Comparison of ENCODE assay signal across 15 cellular contexts in the genomic region with DNA sequence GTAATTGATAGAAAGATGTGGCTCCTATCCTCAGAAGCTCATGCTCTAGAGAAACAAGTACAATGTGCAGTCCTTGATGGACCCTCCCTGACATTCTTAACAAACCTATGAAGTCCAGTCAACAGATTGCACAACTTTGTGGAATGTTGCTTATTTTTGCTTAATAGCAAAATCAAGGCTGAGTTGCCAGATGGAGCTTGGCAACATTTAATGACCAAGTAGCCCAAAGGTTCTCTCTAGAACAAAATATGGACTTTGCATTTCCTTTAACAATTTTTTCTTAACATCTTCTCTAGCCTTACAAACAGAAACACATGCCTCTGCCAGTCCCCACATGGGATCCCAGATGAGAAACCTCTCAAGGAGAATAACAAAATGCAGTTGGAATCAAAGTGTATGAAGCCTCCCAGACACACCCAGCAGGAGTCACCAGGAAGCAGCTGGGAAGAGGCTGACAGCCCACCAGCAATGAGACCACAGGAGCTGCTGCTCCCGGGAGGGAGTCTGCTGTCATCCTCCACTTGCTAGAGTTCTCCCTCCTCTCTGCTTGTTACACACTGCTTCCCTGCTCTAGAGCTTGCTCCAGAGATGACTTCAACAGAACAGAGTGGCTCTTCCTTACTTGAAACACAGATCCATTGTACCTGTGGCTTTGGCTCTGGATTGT.
A peak's percentile ranks its signal among the peaks of the same experiment; 100 is the strongest.
DNase-seq lines count a peak whose midpoint lies in the region; ATAC-seq and TF ChIP-seq lines count a peak whose summit lies in the region.
"Had no signal": no experiment of that assay in that cellular context is flagged by ENCODE, and none has a peak within 500 bp of the region (broad histone marks: within the 10 kb centered on the region; RNA-seq: fewer than 3 reads in every experiment).

No MANE protein-coding gene starts in this region.

- H3K36me3 Mint-ChIP-seq in natural killer cell treated with Interleukin-12 subunit alpha and Interleukin-12 subunit beta and Interleukin-15 and Interleukin-18, amount 100 ng/mL, for 72 hours: no peaks in the 10 kb centered on the region
- H3K36me3 Mint-ChIP-seq: stimulated activated effector memory CD8-positive, alpha-beta T cell treated with anti-CD3 and anti-CD28 coated beads, Interleukin-12 subunit alpha, Interleukin-12 subunit beta, amount 100 ng/mL, for 72 hours had no signal

- no peaks in the 10 kb centered on the region for H3K27me3 Mint-ChIP-seq in natural killer cell treated with Interleukin-12 subunit alpha and Interleukin-12 subunit beta and Interleukin-15 and Interleukin-18, amount 100 ng/mL, for 72 hours

- H3K36me3 ChIP-seq in GM23248 (ENCODE audit: low read depth): no peaks in the 10 kb centered on the region
- H3K36me3 ChIP-seq: WERI-Rb-1 had no signal

- H3K9me2 ChIP-seq in GM23248 (ENCODE audit: insufficient read depth): no peaks in the 10 kb centered on the region

- in situ Hi-C loops in GM23248 (cut with MboI) (no loop called here), astrocyte of the spinal cord (cut with HindIII; ENCODE audit: low sequenced_read_pairs) (no loop called here)

- no peaks in the 10 kb centered on the region for H3K9me3 ChIP-seq in GM23248 (ENCODE audit: low read depth)
- H3K9me3 ChIP-seq in right cardiac atrium (ENCODE audit: control insufficient read depth, low read length): no peaks in the 10 kb centered on the region

- no peaks in the 10 kb centered on the region for H4K20me1 ChIP-seq in GM23248 (ENCODE audit: insufficient read depth)

- H3K4me2 ChIP-seq in GM23248 (ENCODE audit: unreplicated experiment): no peak overlapping the region

- peaks cover 6% of the 10 kb centered on the region for H3F3A ChIP-seq in GM23248 (ENCODE audit: insufficient read depth)

- H3K4me1 ChIP-seq in GM23248 (ENCODE audit: insufficient read depth) (peaks cover 17% of the 10 kb centered on the region), right cardiac atrium (ENCODE audit: control insufficient read depth, insufficient read depth, low read length) (no peaks in the 10 kb centered on the region)

- H2AFZ ChIP-seq in GM23248: peak overlapping the region; percentile 15; the same call in 1 of the 2 replicates

- peak; percentile 37 to 58 for ATAC-seq in right cardiac atrium
- no peak for ATAC-seq in HG03571 (IDR thresholded peaks at IDR 0.05; ENCODE audit: unreplicated experiment)
- no peak for ATAC-seq in natural killer cell treated with Interleukin-12 subunit alpha and Interleukin-12 subunit beta and Interleukin-15 and Interleukin-18, amount 100 ng/mL, for 72 hours
- ATAC-seq: stimulated activated effector memory CD8-positive, alpha-beta T cell treated with anti-CD3 and anti-CD28 coated beads, Interleukin-12 subunit alpha, Interleukin-12 subunit beta, amount 100 ng/mL, for 72 hours had no signal

- intact Hi-C loops in right cardiac atrium (cut with DNase I): no loop called here

- TF ChIP-seq CTCF in astrocyte of the spinal cord (IDR thresholded peaks at IDR 0.05; ENCODE audit: low read depth, low read length): no peak

- H3K79me2 ChIP-seq in GM23248 (ENCODE audit: insufficient read depth): no peaks in the 10 kb centered on the region

- H3K27me3 ChIP-seq in GM23248 (replicated peaks; ENCODE audit: insufficient read depth) (no peaks in the 10 kb centered on the region), right cardiac atrium (ENCODE audit: control insufficient read depth, insufficient read depth) (no peaks in the 10 kb centered on the region)

- no peak overlapping the region for H3K4me3 Mint-ChIP-seq in natural killer cell treated with Interleukin-12 subunit alpha and Interleukin-12 subunit beta and Interleukin-15 and Interleukin-18, amount 100 ng/mL, for 72 hours
- H3K4me3 Mint-ChIP-seq: stimulated activated effector memory CD8-positive, alpha-beta T cell treated with anti-CD3 and anti-CD28 coated beads, Interleukin-12 subunit alpha, Interleukin-12 subunit beta, amount 100 ng/mL, for 72 hours had no signal

- H3K9me3 Mint-ChIP-seq in natural killer cell treated with Interleukin-12 subunit alpha and Interleukin-12 subunit beta and Interleukin-15 and Interleukin-18, amount 100 ng/mL, for 72 hours: peaks cover 16% of the 10 kb centered on the region

- DNase-seq in GM23248: peak; percentile 50
- DNase-seq in astrocyte of the spinal cord (ENCODE audit: low read depth, low spot score): peak; percentile 35
- peak; percentile 9 to 57 (median 32) for DNase-seq in right cardiac atrium
- DNase-seq in skeletal muscle cell (ENCODE audit: low read depth): peak; percentile 31
- no peak for DNase-seq in KG1 (lab: John Stamatoyannopoulos, UW)
- no peak for DNase-seq in Ammon's horn (ENCODE audit: low spot score)
- no peak for DNase-seq in natural killer cell treated with Interleukin-12 subunit alpha and Interleukin-12 subunit beta and Interleukin-15 and Interleukin-18, amount 100 ng/mL, for 72 hours (ENCODE audit: low spot score)
- DNase-seq: activated T-cell treated with anti-CD3 and anti-CD28 coated beads, Interleukin-2, amount 50 U/mL, for 1 hour; kidney glomerular epithelial cell; NCI-H1694 treated with DMSO at 0.1 percent for 48 hours; NCI-H774; stimulated activated CD4-positive, alpha-beta T cell treated with anti-CD3 and anti-CD28 coated beads, Interleukin-1b, Interleukin-23, amount 100 ng/mL, for 48 hours; WERI-Rb-1 had no signal

- no peak overlapping the region for H3K9ac ChIP-seq in GM23248

- no peak overlapping the region for H3K27ac Mint-ChIP-seq in natural killer cell treated with Interleukin-12 subunit alpha and Interleukin-12 subunit beta and Interleukin-15 and Interleukin-18, amount 100 ng/mL, for 72 hours
- H3K27ac Mint-ChIP-seq: stimulated activated effector memory CD8-positive, alpha-beta T cell treated with anti-CD3 and anti-CD28 coated beads, Interleukin-12 subunit alpha, Interleukin-12 subunit beta, amount 100 ng/mL, for 72 hours had no signal

- H3K27ac ChIP-seq in GM23248 (no peak overlapping the region), right cardiac atrium (ENCODE audit: low read length) (peak overlapping the region; percentile 68)
- H3K27ac ChIP-seq: WERI-Rb-1 had no signal

- WGBS in GM23248 (ENCODE audit: low coverage in 1 of 2, low lambda C conversion rate in 2 of 2, missing lambda C conversion rate in 2 of 2), 2 experiments: 0 to 6% methylated on average over 1 of the region's 1 CpG
- WGBS in right cardiac atrium: 21% methylated on average over 1 of the region's 1 CpG

- no peak overlapping the region for H3K4me3 ChIP-seq in GM23248
- no peak overlapping the region for H3K4me3 ChIP-seq in astrocyte of the spinal cord (ENCODE audit: low read depth, low read length)
- no peak overlapping the region for H3K4me3 ChIP-seq in right cardiac atrium (ENCODE audit: low read length)
- no peak overlapping the region for H3K4me3 ChIP-seq in skeletal muscle cell (ENCODE audit: low read depth, low read length)

- H3K4me1 Mint-ChIP-seq in natural killer cell treated with Interleukin-12 subunit alpha and Interleukin-12 subunit beta and Interleukin-15 and Interleukin-18, amount 100 ng/mL, for 72 hours (ENCODE audit: low read depth in 2 of 2): no peaks in the 10 kb centered on the region
- H3K4me1 Mint-ChIP-seq: stimulated activated effector memory CD8-positive, alpha-beta T cell treated with anti-CD3 and anti-CD28 coated beads, Interleukin-12 subunit alpha, Interleukin-12 subunit beta, amount 100 ng/mL, for 72 hours had no signal

Comparison
In these comparisons a context has a peak if more than half of its experiments do, and no peak if none do; other contexts are left out.
1. DNase-seq: peak in GM23248 (single experiment), astrocyte of the spinal cord (single experiment), right cardiac atrium (3 of 3) and skeletal muscle cell (single experiment); none in KG1 (single experiment), Ammon's horn (single experiment) and natural killer cell treated with Interleukin-12 subunit alpha and Interleukin-12 subunit beta and Interleukin-15 and Interleukin-18, amount 100 ng/mL, for 72 hours (single experiment).
2. ATAC-seq: peak in right cardiac atrium (2 of 2); none in HG03571 (single experiment) and natural killer cell treated with Interleukin-12 subunit alpha and Interleukin-12 subunit beta and Interleukin-15 and Interleukin-18, amount 100 ng/mL, for 72 hours (0 of 2).